ENCODE assay signal across 12 cellular contexts in genomic region chr3:148643389-148643840, GRCh38. TPM values are rescaled to one million over a fixed set of nuclear protein-coding genes. Genes with fewer than 3 reads are reported as not detected.
DNase-seq lines count a peak whose midpoint lies in the region; ATAC-seq lines count a peak whose summit lies in the region.
"Had no signal": no experiment of that assay in that cellular context is flagged by ENCODE, and none has a peak within 500 bp of the region (broad histone marks: within the 10 kb centered on the region; RNA-seq: fewer than 3 reads in every experiment).

No MANE protein-coding gene starts in this region.

- ATAC-seq in Right ventricle myocardium superior (ENCODE audit: poor library complexity), result peak; percentile 58
- ATAC-seq in GM18873 (IDR thresholded peaks at IDR 0.05; ENCODE audit: low FRiP score, unreplicated experiment), result no peak

- intact Hi-C loops in Right ventricle myocardium superior (cut with DNase I), result no loop called here

- peak; percentile 47 for DNase-seq in GM03348 (ENCODE audit: low spot score)
- peak; percentile 63 for DNase-seq in amniotic stem cell (lab: John Stamatoyannopoulos, UW)
- no peak for DNase-seq in Right ventricle myocardium superior
- DNase-seq in renal cortical epithelial cell (ENCODE audit: low read depth), result peak; percentile 8
- no peak for DNase-seq in SKM-1 (lab: John Stamatoyannopoulos, UW; ENCODE audit: unreplicated experiment)
- no peak for DNase-seq in Kasumi-1 (lab: John Stamatoyannopoulos, UW)
- DNase-seq in T-helper 2 cell, result no peak
- DNase-seq: hypothalamus, MM.1S, naive B cell, NCI-H774 had no signal

RNA-seq across cellular contexts. Expression of gene AGTR1, which starts 54.3 kb away (rescaled TPM):
- total RNA-seq in Right ventricle myocardium superior (1.9 TPM), renal cortical epithelial cell (not detected in 2 replicates)

Comparison
In these comparisons a context has a peak if more than half of its experiments do, and no peak if none do; other contexts are left out.
1. DNase-seq: peak in GM03348 (single experiment), amniotic stem cell (single experiment) and renal cortical epithelial cell (single experiment); none in Right ventricle myocardium superior (single experiment), SKM-1 (single experiment), Kasumi-1 (0 of 2) and T-helper 2 cell (0 of 5).